In genomic region chr19:17236414-17236716, GRCh38 we compare ENCODE assay signal across 9 cellular contexts. TPM values are rescaled to one million over a fixed set of nuclear protein-coding genes. Genes with fewer than 3 reads are reported as not detected.
DNase-seq lines count a peak whose midpoint lies in the region; FAIRE-seq and TF ChIP-seq lines count a peak whose summit lies in the region.
"Had no signal": no experiment of that assay in that cellular context is flagged by ENCODE, and none has a peak within 500 bp of the region (broad histone marks: within the 10 kb centered on the region; RNA-seq: fewer than 3 reads in every experiment).

No MANE protein-coding gene starts in this region.

- H3K4me1 ChIP-seq in fibroblast of lung (ENCODE audit: control insufficient read depth, extremely low read depth, insufficient read depth, low read length) (peaks cover 9% of the 10 kb centered on the region), smooth muscle cell (ENCODE audit: low read depth) (peaks cover 4% of the 10 kb centered on the region)

- no CpG with 5 or more reads among the region's 1 CpG for WGBS in smooth muscle cell (ENCODE audit: low lambda C conversion rate)

- H3K9ac ChIP-seq in fibroblast of lung (ENCODE audit: insufficient read depth, low read length) (no peak overlapping the region), smooth muscle cell (ENCODE audit: low read depth) (no peak overlapping the region)

- H4K20me1 ChIP-seq in fibroblast of lung (ENCODE audit: control insufficient read depth, extremely low read depth, insufficient read depth, low read length): no peaks in the 10 kb centered on the region
- peaks cover 92% of the 10 kb centered on the region for H4K20me1 ChIP-seq in smooth muscle cell (ENCODE audit: low read depth)

- FAIRE-seq in HTR-8/SVneo (lab: Jason Lieb, UNC): no peak
- FAIRE-seq: bronchial epithelial cell had no signal

- H3K9me3 ChIP-seq in fibroblast of lung (ENCODE audit: control insufficient read depth, insufficient read depth, low read depth, low read length) (no peaks in the 10 kb centered on the region), smooth muscle cell (replicated peaks; ENCODE audit: low read depth) (no peaks in the 10 kb centered on the region)

- H3K4me3 ChIP-seq in fibroblast of lung (replicated peaks in 1 of 4; ENCODE audit: control extremely low read depth in 1 of 4, insufficient read depth in 1 of 4, low read depth in 3 of 4, low read length in 4 of 4) (peak overlapping the region in 1 of 4 experiments; percentile 25), smooth muscle cell (no peak overlapping the region)

- H3K27ac ChIP-seq in fibroblast of lung (ENCODE audit: insufficient read depth, low read length): peak overlapping the region; percentile 34
- no peak overlapping the region for H3K27ac ChIP-seq in smooth muscle cell (ENCODE audit: low read depth)

- DNase-seq in NCI-H748 (lab: John Stamatoyannopoulos, UW; ENCODE audit: unreplicated experiment) (peak; percentile 32), NCI-H748 treated with DMSO at 0.1 percent for 48 hours (lab: John Stamatoyannopoulos, UW) (no peak), OCI-M1 (lab: John Stamatoyannopoulos, UW) (peak; percentile 76), fibroblast of lung (ENCODE audit: low read depth in 2 of 2) (no peak), smooth muscle cell (lab: John Stamatoyannopoulos, UW; ENCODE audit: unreplicated experiment) (no peak), HTR-8/SVneo (ENCODE audit: insufficient read length, low spot score) (no peak), 8988T (no peak)
- no peak for DNase-seq in activated effector memory CD4-positive, alpha-beta T cell treated with anti-CD3 and anti-CD28 coated beads, Interleukin-2, amount 50 U/mL, for 16 hours

- TF ChIP-seq CTCF in fibroblast of lung (conservative IDR thresholded peaks at IDR 0.05 in 1 of 2, IDR thresholded peaks at IDR 0.05 in 1 of 2; ENCODE audit: low read depth in 1 of 2, low read length in 2 of 2) (no peak), smooth muscle cell (IDR thresholded peaks at IDR 0.05; ENCODE audit: borderline replicate concordance, insufficient read depth, poor library complexity, severe bottlenecking) (no peak)

- H3K4me2 ChIP-seq in fibroblast of lung (ENCODE audit: extremely low read depth, insufficient read depth, low read length) (no peak overlapping the region), smooth muscle cell (peak overlapping the region; percentile 90)

- H2AFZ ChIP-seq in fibroblast of lung (ENCODE audit: low read length): no peak overlapping the region
- H2AFZ ChIP-seq in smooth muscle cell (ENCODE audit: low read depth): no peak overlapping the region

- H3K36me3 ChIP-seq in fibroblast of lung (ENCODE audit: control insufficient read depth, insufficient read depth, low read length): peaks cover 15% of the 10 kb centered on the region
- no peaks in the 10 kb centered on the region for H3K36me3 ChIP-seq in smooth muscle cell (ENCODE audit: low read depth)

- H3F3A ChIP-seq in smooth muscle cell (ENCODE audit: low read depth): peaks cover 34% of the 10 kb centered on the region

- H3K27me3 ChIP-seq in fibroblast of lung (ENCODE audit: control insufficient read depth, insufficient read depth, low read length) (no peaks in the 10 kb centered on the region), smooth muscle cell (ENCODE audit: low read depth) (no peaks in the 10 kb centered on the region)

- peaks cover 21% of the 10 kb centered on the region for H3K79me2 ChIP-seq in fibroblast of lung (ENCODE audit: control insufficient read depth, insufficient read depth, low read length)
- H3K79me2 ChIP-seq in smooth muscle cell (ENCODE audit: low read depth): peaks cover 50% of the 10 kb centered on the region

RNA-seq across cellular contexts. Expression of gene NR2F6, which starts 9.4 kb away (rescaled TPM):
- total RNA-seq in fibroblast of lung: 37.0 and 42.4 TPM in 2 replicates
- 9.6 and 10.4 TPM in 2 replicates for polyA plus RNA-seq in fibroblast of lung
- polyA plus RNA-seq in fibroblast of lung (2012): 18.4 and 27.7 TPM in 2 replicates
- 22.1 and 22.8 TPM in 2 replicates for polyA minus RNA-seq in fibroblast of lung (ENCODE audit: low replicate concordance)
- total RNA-seq in smooth muscle cell: 47.8 and 57.4 TPM in 2 replicates
- polyA plus RNA-seq in smooth muscle cell: 99.8 and 104 TPM in 2 replicates

RNA-seq across cellular contexts. Expression of gene OCEL1, which starts 10.3 kb away (rescaled TPM):
- 2.6 and 4.6 TPM in 2 replicates for total RNA-seq in fibroblast of lung
- polyA plus RNA-seq in fibroblast of lung: 4.5 and 8.8 TPM in 2 replicates
- polyA plus RNA-seq in fibroblast of lung (2012): 18.7 and 20.4 TPM in 2 replicates
- 14.2 and 15.9 TPM in 2 replicates for polyA minus RNA-seq in fibroblast of lung (ENCODE audit: low replicate concordance)
- total RNA-seq in smooth muscle cell: 2.9 and 3.2 TPM in 2 replicates
- polyA plus RNA-seq in smooth muscle cell: 34.9 and 41.3 TPM in 2 replicates

RNA-seq across cellular contexts. Expression of gene USE1, which starts 21.2 kb away (rescaled TPM):
- total RNA-seq in fibroblast of lung: 23.8 and 26.5 TPM in 2 replicates
- 25.8 and 27.1 TPM in 2 replicates for polyA plus RNA-seq in fibroblast of lung
- polyA plus RNA-seq in fibroblast of lung (2012): 33.5 and 33.7 TPM in 2 replicates
- 10.8 and 17.7 TPM in 2 replicates for polyA minus RNA-seq in fibroblast of lung (ENCODE audit: low replicate concordance)
- 12.8 and 16.4 TPM in 2 replicates for total RNA-seq in smooth muscle cell
- 28.8 and 45.4 TPM in 2 replicates for polyA plus RNA-seq in smooth muscle cell

RNA-seq across cellular contexts. Expression of gene USHBP1, which starts 28.2 kb away (rescaled TPM):
- total RNA-seq in fibroblast of lung (under 0.01 TPM in 1 of 2 replicates, not detected in the other), smooth muscle cell (not detected in 2 replicates)
- polyA plus RNA-seq in fibroblast of lung (not detected in 2 replicates), smooth muscle cell (not detected in 2 replicates)
- polyA plus RNA-seq in fibroblast of lung (2012): not detected in 2 replicates
- polyA minus RNA-seq in fibroblast of lung (ENCODE audit: low replicate concordance): not detected in 2 replicates
- total RNA-seq: bronchial epithelial cell had no signal

RNA-seq across cellular contexts. Expression of gene BABAM1, which starts 30.9 kb away (rescaled TPM):
- total RNA-seq in fibroblast of lung (74.3 and 79.4 TPM in 2 replicates), smooth muscle cell (62.0 and 69.8 TPM in 2 replicates)
- polyA plus RNA-seq in fibroblast of lung (68.8 and 81.2 TPM in 2 replicates), smooth muscle cell (108 and 110 TPM in 2 replicates)
- 80.0 and 94.8 TPM in 2 replicates for polyA plus RNA-seq in fibroblast of lung (2012)
- 47.8 and 87.1 TPM in 2 replicates for polyA minus RNA-seq in fibroblast of lung (ENCODE audit: low replicate concordance)

Comparison
In these comparisons a context has a peak if more than half of its experiments do, and no peak if none do; other contexts are left out.
1. DNase-seq: peak in NCI-H748 (single experiment) and OCI-M1 (single experiment); none in NCI-H748 treated with DMSO at 0.1 percent for 48 hours (single experiment), fibroblast of lung (0 of 2), smooth muscle cell (single experiment), activated effector memory CD4-positive, alpha-beta T cell treated with anti-CD3 and anti-CD28 coated beads, Interleukin-2, amount 50 U/mL, for 16 hours (single experiment), HTR-8/SVneo (single experiment) and 8988T (single experiment).